Comparison of ENCODE assay signal across 11 cellular contexts in the genomic region with DNA sequence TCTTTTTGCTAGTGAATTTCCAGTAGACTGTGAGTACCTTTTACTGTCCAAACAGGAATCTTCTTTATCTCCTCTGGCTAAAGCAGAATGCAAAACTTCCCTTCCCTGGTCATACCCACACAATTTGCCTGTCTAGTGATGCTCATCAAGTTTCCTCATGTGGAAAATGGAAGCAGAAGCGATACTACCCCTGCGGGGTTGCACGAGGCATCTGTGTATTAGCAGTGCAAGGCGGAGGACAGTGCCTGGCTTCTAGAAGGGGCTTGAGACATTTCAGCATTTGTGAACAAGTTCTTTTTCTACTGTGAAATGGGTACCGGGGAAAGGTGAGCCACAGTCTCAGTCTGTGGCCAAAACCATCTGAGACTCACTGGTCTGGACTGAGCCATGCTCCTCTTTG.
DNase-seq lines count a peak whose midpoint lies in the region; ATAC-seq and TF ChIP-seq lines count a peak whose summit lies in the region.
"Had no signal": no experiment of that assay in that cellular context is flagged by ENCODE, and none has a peak within 500 bp of the region (broad histone marks: within the 10 kb centered on the region; RNA-seq: fewer than 3 reads in every experiment).

No MANE protein-coding gene starts in this region.

- H3K36me3 ChIP-seq in esophagus muscularis mucosa, result no peaks in the 10 kb centered on the region
- no peaks in the 10 kb centered on the region for H3K36me3 ChIP-seq in tibial artery

- peaks cover 0 to 14% (median 12%) of the 10 kb centered on the region in 4 donors for H3K9me3 ChIP-seq in esophagus muscularis mucosa
- peaks cover 4 to 15% (median 6%) of the 10 kb centered on the region in 3 donors for H3K9me3 ChIP-seq in tibial artery

- TF ChIP-seq CTCF in GM13977 (IDR thresholded peaks at IDR 0.05; ENCODE audit: extremely low read depth, insufficient read depth, missing control alignments), result no peak
- TF ChIP-seq CTCF in esophagus muscularis mucosa (IDR thresholded peaks at IDR 0.05), result no peak
- TF ChIP-seq CTCF in tibial artery (IDR thresholded peaks at IDR 0.05), result no peak

- ATAC-seq in GM19438 (IDR thresholded peaks at IDR 0.05; ENCODE audit: low read depth, unreplicated experiment) (peak; percentile 79), HG02798 (IDR thresholded peaks at IDR 0.05; ENCODE audit: poor library complexity, unreplicated experiment) (peak; percentile 88), HG03565 (IDR thresholded peaks at IDR 0.05; ENCODE audit: unreplicated experiment) (peak; percentile 98)
- ATAC-seq: foreskin keratinocyte had no signal

- H3K4me3 ChIP-seq in esophagus muscularis mucosa (no peak overlapping the region), tibial artery (no peak overlapping the region)

- in situ Hi-C loops in GM13977 (cut with MboI; ENCODE audit: low pct_unique_long_range_greater_than_20kb, low sequenced_read_pairs, unreplicated experiment), result no loop called here

- intact Hi-C loops in esophagus muscularis mucosa (cut with DNase I), result no loop called here
- intact Hi-C loops in tibial artery (cut with DNase I; ENCODE audit: low total_unique reads), result no loop called here

- H3K4me1 ChIP-seq in esophagus muscularis mucosa (no peaks in the 10 kb centered on the region), tibial artery (no peaks in the 10 kb centered on the region)
- H3K4me1 ChIP-seq: foreskin keratinocyte had no signal

- 70% methylated on average over 5 of the region's 5 CpGs for WGBS in esophagus muscularis mucosa

- TF ChIP-seq POLR2A in esophagus muscularis mucosa (IDR thresholded peaks at IDR 0.05; ENCODE audit: low read depth), result no peak

- DNase-seq in GM13977 (ENCODE audit: low spot score) (peak; percentile 16), esophagus muscularis mucosa (ENCODE audit: extremely low spot score) (no peak), tibial artery (no peak), NCI-H82 treated with DMSO at 0.1 percent for 48 hours (lab: John Stamatoyannopoulos, UW; ENCODE audit: unreplicated experiment) (no peak), NCI-H524 treated with DMSO at 0.1 percent for 48 hours (lab: John Stamatoyannopoulos, UW) (no peak)
- DNase-seq: foreskin keratinocyte, kidney glomerular epithelial cell, NCI-H2227 treated with DMSO at 0.1 percent for 48 hours had no signal

- no peak overlapping the region for H3K27ac ChIP-seq in esophagus muscularis mucosa (replicated peaks in 1 of 4)
- no peak overlapping the region for H3K27ac ChIP-seq in tibial artery
- H3K27ac ChIP-seq: foreskin keratinocyte had no signal

- H3K27me3 ChIP-seq in esophagus muscularis mucosa (peaks cover 0 to 33% (median 2%) of the 10 kb centered on the region in 4 donors), tibial artery (no peaks in the 10 kb centered on the region)
- H3K27me3 ChIP-seq: foreskin keratinocyte had no signal

- TF ChIP-seq EP300 in esophagus muscularis mucosa (IDR thresholded peaks at IDR 0.05), result no peak
